Comparison of ENCODE assay signal across 19 cellular contexts in the genomic region with DNA sequence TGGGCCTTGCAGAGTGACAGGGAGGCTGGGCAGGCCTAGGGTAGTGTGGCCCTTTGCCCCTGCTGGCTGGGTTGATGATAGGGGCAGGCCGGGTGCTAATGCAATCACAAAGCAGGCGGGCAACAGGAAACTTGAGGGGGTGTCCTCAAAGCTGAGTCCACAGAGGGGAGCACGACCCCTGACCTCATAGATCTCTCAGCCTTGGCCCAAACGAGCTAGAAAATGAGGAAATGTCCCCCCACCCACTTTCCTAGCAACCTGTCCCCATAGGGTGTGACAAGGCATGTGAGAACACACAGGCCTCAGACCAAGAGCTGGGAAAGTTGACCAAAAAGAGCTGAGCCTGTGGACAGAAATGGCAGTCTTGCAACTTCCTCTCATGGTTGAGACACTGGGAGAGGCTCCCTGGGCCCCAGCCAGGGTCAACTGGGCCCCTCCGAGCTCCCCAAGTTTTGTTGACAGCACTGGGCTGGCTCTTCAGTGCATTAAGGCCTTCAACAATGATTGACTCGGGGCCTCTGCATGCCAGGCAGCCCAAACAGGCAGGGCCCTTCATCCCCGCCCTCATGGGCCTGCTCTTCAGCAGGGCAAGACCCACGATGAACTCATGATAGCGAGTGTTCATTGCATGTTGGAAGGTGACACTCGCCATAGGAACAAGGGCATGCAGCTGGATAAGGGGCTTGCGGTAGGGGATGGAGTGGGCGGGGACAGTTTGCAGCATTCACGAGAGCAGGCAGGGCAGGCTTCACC. TPM values are rescaled to one million over a fixed set of nuclear protein-coding genes. Genes with fewer than 3 reads are reported as not detected.
DNase-seq lines count a peak whose midpoint lies in the region; ATAC-seq lines count a peak whose summit lies in the region.
"Had no signal": no experiment of that assay in that cellular context is flagged by ENCODE, and none has a peak within 500 bp of the region (broad histone marks: within the 10 kb centered on the region; RNA-seq: fewer than 3 reads in every experiment).

No MANE protein-coding gene starts in this region.

- H3K36me3 Mint-ChIP-seq in activated T-cell treated with anti-CD3 and anti-CD28 coated beads, Interleukin-2, amount 50 U/mL, for 24 hours (ENCODE audit: low read depth): no peaks in the 10 kb centered on the region
- H3K36me3 Mint-ChIP-seq in activated T-cell treated with anti-CD3 and anti-CD28 coated beads, Interleukin-2, amount 50 U/mL, for 4 hours (ENCODE audit: insufficient read depth): no peaks in the 10 kb centered on the region
- H3K36me3 Mint-ChIP-seq: CD8-positive, alpha-beta memory T cell had no signal

- no peaks in the 10 kb centered on the region for H3K27me3 Mint-ChIP-seq in activated T-cell treated with anti-CD3 and anti-CD28 coated beads, Interleukin-2, amount 50 U/mL, for 24 hours
- no peaks in the 10 kb centered on the region for H3K27me3 Mint-ChIP-seq in activated T-cell treated with anti-CD3 and anti-CD28 coated beads, Interleukin-2, amount 50 U/mL, for 4 hours (ENCODE audit: low read depth)
- H3K27me3 Mint-ChIP-seq: CD8-positive, alpha-beta memory T cell had no signal

- no peaks in the 10 kb centered on the region for H3K27me3 ChIP-seq in layer of hippocampus (ENCODE audit: control insufficient read depth, insufficient read depth, low read length)
- H3K27me3 ChIP-seq: brain microvascular endothelial cell had no signal

- peak overlapping the region; percentile 37 for H3K27ac Mint-ChIP-seq in activated T-cell treated with anti-CD3 and anti-CD28 coated beads, Interleukin-2, amount 50 U/mL, for 24 hours

- ATAC-seq in activated T-cell treated with anti-CD3 and anti-CD28 coated beads, Interleukin-2, amount 50 U/mL, for 4 hours: no peak
- ATAC-seq in GM19463 (IDR thresholded peaks at IDR 0.05; ENCODE audit: unreplicated experiment): no peak
- ATAC-seq in HG03175 (IDR thresholded peaks at IDR 0.05; ENCODE audit: unreplicated experiment): no peak
- ATAC-seq: mucosa of descending colon had no signal

- H3K27ac ChIP-seq in layer of hippocampus (ENCODE audit: low read depth, low read length) (peak overlapping the region; percentile 30), substantia nigra (ENCODE audit: low read depth, low read length, poor library complexity, severe bottlenecking) (peak overlapping the region; percentile 45)
- H3K27ac ChIP-seq: brain microvascular endothelial cell, VCaP had no signal

- no peak overlapping the region for H3K4me3 Mint-ChIP-seq in activated T-cell treated with anti-CD3 and anti-CD28 coated beads, Interleukin-2, amount 50 U/mL, for 24 hours
- no peak overlapping the region for H3K4me3 Mint-ChIP-seq in activated T-cell treated with anti-CD3 and anti-CD28 coated beads, Interleukin-2, amount 50 U/mL, for 4 hours

- H3K9me3 Mint-ChIP-seq in activated T-cell treated with anti-CD3 and anti-CD28 coated beads, Interleukin-2, amount 50 U/mL, for 24 hours: no peaks in the 10 kb centered on the region
- no peaks in the 10 kb centered on the region for H3K9me3 Mint-ChIP-seq in activated T-cell treated with anti-CD3 and anti-CD28 coated beads, Interleukin-2, amount 50 U/mL, for 4 hours
- H3K9me3 Mint-ChIP-seq: CD8-positive, alpha-beta memory T cell had no signal

- H3K4me1 Mint-ChIP-seq in activated T-cell treated with anti-CD3 and anti-CD28 coated beads, Interleukin-2, amount 50 U/mL, for 24 hours (ENCODE audit: low read depth): peaks cover 21% of the 10 kb centered on the region
- H3K4me1 Mint-ChIP-seq in activated T-cell treated with anti-CD3 and anti-CD28 coated beads, Interleukin-2, amount 50 U/mL, for 4 hours (ENCODE audit: low read depth): peaks cover 18% of the 10 kb centered on the region

- no peak for DNase-seq in activated T-cell treated with anti-CD3 and anti-CD28 coated beads, Interleukin-2, amount 50 U/mL, for 24 hours
- no peak for DNase-seq in activated T-cell treated with anti-CD3 and anti-CD28 coated beads, Interleukin-2, amount 50 U/mL, for 4 hours
- DNase-seq in SKM-1 treated with dmso at 0.1 percent for 144 hours (lab: John Stamatoyannopoulos, UW; ENCODE audit: unreplicated experiment): peak; percentile 98
- DNase-seq in substantia nigra (lab: John Stamatoyannopoulos, UW): peak in 1 of 49 donors; percentile 35
- no peak for DNase-seq in GOT3 (lab: John Stamatoyannopoulos, UW)
- DNase-seq: 8988T; activated naive CD4-positive, alpha-beta T cell treated with Interleukin-2 at 50 U/mL for 16 hours; brain microvascular endothelial cell; CD8-positive, alpha-beta memory T cell; effector CD4-positive, alpha-beta T cell; NCI-H1436; NCI-H226 had no signal

RNA-seq across cellular contexts. Expression of gene SPI1, which starts 9.8 kb away (rescaled TPM):
- total RNA-seq in activated T-cell treated with anti-CD3 and anti-CD28 coated beads, Interleukin-2, amount 50 U/mL, for 4 hours: 1 to 10 TPM in 2 of 3 donors, under 1 TPM in 1; 0.74 to 2.3 (median 1.1) TPM
- total RNA-seq: activated CD8-positive, alpha-beta memory T cell treated with anti-CD3 and anti-CD28 coated beads for 36 hours; fibroblast of villous mesenchyme had no signal

RNA-seq across cellular contexts. Expression of gene SLC39A13, which starts 20.3 kb away (rescaled TPM):
- 10 to 100 TPM; 18.7 to 20.8 (median 19.5) TPM for total RNA-seq in activated T-cell treated with anti-CD3 and anti-CD28 coated beads, Interleukin-2, amount 50 U/mL, for 4 hours

RNA-seq across cellular contexts. Expression of gene MYBPC3, which starts 35.6 kb away (rescaled TPM):
- total RNA-seq in activated T-cell treated with anti-CD3 and anti-CD28 coated beads, Interleukin-2, amount 50 U/mL, for 4 hours: not detected
- total RNA-seq: activated CD8-positive, alpha-beta memory T cell treated with anti-CD3 and anti-CD28 coated beads for 36 hours; CD8-positive, alpha-beta memory T cell; fibroblast of villous mesenchyme had no signal

RNA-seq across cellular contexts. Expression of gene PSMC3, which starts 38.1 kb away (rescaled TPM):
- 100 to 1,000 TPM; 275 to 300 (median 299) TPM for total RNA-seq in activated T-cell treated with anti-CD3 and anti-CD28 coated beads, Interleukin-2, amount 50 U/mL, for 4 hours
